In the genomic region with DNA sequence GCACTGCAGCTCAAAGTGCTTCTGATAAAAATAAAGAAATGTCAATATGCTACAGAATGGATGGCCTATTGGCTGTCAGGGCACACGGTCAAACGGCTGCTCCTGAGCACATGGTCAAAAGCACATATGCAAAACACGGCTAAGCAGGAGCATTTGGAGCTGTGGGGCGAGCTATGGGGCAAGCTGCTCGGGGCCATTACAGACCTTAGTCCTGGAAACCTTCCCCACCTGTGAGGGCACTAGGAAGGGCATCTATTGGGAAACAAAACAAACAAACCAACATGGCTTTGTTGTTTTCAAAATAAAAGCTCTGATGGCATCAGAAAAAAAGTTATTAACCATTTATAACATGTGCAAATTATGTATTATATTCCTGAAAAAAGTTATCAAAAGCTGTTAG, we compare ENCODE assay signal across 1 cellular context.
TF ChIP-seq lines count a peak whose summit lies in the region.

No MANE protein-coding gene starts in this region.

TF ChIP-seq in WTC11, 78 proteins besides CTCF, POLR2A, EP300 and RAD21 (continued from another document):
- TF ChIP-seq, protein P1, sequence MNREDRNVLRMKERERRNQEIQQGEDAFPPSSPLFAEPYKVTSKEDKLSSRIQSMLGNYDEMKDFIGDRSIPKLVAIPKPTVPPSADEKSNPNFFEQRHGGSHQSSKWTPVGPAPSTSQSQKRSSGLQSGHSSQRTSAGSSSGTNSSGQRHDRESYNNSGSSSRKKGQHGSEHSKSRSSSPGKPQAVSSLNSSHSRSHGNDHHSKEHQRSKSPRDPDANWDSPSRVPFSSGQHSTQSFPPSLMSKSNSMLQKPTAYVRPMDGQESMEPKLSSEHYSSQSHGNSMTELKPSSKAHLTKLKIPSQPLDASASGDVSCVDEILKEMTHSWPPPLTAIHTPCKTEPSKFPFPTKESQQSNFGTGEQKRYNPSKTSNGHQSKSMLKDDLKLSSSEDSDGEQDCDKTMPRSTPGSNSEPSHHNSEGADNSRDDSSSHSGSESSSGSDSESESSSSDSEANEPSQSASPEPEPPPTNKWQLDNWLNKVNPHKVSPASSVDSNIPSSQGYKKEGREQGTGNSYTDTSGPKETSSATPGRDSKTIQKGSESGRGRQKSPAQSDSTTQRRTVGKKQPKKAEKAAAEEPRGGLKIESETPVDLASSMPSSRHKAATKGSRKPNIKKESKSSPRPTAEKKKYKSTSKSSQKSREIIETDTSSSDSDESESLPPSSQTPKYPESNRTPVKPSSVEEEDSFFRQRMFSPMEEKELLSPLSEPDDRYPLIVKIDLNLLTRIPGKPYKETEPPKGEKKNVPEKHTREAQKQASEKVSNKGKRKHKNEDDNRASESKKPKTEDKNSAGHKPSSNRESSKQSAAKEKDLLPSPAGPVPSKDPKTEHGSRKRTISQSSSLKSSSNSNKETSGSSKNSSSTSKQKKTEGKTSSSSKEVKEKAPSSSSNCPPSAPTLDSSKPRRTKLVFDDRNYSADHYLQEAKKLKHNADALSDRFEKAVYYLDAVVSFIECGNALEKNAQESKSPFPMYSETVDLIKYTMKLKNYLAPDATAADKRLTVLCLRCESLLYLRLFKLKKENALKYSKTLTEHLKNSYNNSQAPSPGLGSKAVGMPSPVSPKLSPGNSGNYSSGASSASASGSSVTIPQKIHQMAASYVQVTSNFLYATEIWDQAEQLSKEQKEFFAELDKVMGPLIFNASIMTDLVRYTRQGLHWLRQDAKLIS (CRISPR knock-in tag; IDR thresholded peaks at IDR 0.05; ENCODE audit: borderline replicate concordance), result no peak
- TF ChIP-seq, protein P2, sequence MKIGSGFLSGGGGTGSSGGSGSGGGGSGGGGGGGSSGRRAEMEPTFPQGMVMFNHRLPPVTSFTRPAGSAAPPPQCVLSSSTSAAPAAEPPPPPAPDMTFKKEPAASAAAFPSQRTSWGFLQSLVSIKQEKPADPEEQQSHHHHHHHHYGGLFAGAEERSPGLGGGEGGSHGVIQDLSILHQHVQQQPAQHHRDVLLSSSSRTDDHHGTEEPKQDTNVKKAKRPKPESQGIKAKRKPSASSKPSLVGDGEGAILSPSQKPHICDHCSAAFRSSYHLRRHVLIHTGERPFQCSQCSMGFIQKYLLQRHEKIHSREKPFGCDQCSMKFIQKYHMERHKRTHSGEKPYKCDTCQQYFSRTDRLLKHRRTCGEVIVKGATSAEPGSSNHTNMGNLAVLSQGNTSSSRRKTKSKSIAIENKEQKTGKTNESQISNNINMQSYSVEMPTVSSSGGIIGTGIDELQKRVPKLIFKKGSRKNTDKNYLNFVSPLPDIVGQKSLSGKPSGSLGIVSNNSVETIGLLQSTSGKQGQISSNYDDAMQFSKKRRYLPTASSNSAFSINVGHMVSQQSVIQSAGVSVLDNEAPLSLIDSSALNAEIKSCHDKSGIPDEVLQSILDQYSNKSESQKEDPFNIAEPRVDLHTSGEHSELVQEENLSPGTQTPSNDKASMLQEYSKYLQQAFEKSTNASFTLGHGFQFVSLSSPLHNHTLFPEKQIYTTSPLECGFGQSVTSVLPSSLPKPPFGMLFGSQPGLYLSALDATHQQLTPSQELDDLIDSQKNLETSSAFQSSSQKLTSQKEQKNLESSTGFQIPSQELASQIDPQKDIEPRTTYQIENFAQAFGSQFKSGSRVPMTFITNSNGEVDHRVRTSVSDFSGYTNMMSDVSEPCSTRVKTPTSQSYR (CRISPR knock-in tag; IDR thresholded peaks at IDR 0.05), result no peak
- TF ChIP-seq, protein P3, sequence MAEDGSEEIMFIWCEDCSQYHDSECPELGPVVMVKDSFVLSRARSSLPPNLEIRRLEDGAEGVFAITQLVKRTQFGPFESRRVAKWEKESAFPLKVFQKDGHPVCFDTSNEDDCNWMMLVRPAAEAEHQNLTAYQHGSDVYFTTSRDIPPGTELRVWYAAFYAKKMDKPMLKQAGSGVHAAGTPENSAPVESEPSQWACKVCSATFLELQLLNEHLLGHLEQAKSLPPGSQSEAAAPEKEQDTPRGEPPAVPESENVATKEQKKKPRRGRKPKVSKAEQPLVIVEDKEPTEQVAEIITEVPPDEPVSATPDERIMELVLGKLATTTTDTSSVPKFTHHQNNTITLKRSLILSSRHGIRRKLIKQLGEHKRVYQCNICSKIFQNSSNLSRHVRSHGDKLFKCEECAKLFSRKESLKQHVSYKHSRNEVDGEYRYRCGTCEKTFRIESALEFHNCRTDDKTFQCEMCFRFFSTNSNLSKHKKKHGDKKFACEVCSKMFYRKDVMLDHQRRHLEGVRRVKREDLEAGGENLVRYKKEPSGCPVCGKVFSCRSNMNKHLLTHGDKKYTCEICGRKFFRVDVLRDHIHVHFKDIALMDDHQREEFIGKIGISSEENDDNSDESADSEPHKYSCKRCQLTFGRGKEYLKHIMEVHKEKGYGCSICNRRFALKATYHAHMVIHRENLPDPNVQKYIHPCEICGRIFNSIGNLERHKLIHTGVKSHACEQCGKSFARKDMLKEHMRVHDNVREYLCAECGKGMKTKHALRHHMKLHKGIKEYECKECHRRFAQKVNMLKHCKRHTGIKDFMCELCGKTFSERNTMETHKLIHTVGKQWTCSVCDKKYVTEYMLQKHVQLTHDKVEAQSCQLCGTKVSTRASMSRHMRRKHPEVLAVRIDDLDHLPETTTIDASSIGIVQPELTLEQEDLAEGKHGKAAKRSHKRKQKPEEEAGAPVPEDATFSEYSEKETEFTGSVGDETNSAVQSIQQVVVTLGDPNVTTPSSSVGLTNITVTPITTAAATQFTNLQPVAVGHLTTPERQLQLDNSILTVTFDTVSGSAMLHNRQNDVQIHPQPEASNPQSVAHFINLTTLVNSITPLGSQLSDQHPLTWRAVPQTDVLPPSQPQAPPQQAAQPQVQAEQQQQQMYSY (CRISPR knock-in tag; IDR thresholded peaks at IDR 0.05), result no peak
- TF ChIP-seq, protein P4, sequence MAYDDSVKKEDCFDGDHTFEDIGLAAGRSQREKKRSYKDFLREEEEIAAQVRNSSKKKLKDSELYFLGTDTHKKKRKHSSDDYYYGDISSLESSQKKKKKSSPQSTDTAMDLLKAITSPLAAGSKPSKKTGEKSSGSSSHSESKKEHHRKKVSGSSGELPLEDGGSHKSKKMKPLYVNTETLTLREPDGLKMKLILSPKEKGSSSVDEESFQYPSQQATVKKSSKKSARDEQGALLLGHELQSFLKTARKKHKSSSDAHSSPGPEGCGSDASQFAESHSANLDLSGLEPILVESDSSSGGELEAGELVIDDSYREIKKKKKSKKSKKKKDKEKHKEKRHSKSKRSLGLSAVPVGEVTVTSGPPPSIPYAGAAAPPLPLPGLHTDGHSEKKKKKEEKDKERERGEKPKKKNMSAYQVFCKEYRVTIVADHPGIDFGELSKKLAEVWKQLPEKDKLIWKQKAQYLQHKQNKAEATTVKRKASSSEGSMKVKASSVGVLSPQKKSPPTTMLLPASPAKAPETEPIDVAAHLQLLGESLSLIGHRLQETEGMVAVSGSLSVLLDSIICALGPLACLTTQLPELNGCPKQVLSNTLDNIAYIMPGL (CRISPR knock-in tag; IDR thresholded peaks at IDR 0.05), result no peak
- TF ChIP-seq, protein P5, sequence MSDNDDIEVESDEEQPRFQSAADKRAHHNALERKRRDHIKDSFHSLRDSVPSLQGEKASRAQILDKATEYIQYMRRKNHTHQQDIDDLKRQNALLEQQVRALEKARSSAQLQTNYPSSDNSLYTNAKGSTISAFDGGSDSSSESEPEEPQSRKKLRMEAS (CRISPR knock-in tag; IDR thresholded peaks at IDR 0.05), result no peak
TF ChIP-seq in WTC11: peak in this region for 0.
